Comparison of ENCODE assay signal across 11 cellular contexts in the genomic region with DNA sequence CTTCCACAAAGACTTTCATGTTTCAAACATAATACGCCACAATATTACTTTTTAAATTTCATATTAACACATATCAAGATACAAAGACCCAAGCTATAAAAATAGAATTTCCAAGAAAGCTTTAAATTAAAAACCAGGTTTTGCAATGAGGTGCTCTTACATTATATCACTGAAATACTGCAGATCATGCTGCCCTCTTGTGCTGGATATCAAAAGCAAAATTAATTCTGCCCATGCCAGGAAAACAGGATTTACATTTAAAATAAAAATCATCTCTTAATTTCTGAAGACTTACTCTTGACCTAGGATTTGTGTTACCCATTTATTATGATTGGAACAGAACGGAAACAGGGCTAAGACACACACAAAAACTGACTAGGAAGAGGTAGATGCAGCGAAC.
DNase-seq lines count a peak whose midpoint lies in the region; ATAC-seq and TF ChIP-seq lines count a peak whose summit lies in the region.
"Had no signal": no experiment of that assay in that cellular context is flagged by ENCODE, and none has a peak within 500 bp of the region (broad histone marks: within the 10 kb centered on the region; RNA-seq: fewer than 3 reads in every experiment).

No MANE protein-coding gene starts in this region.

- POLR2A ChIA-PET in MCF 10A (lab: Yijun Ruan, JAX), result interaction anchor here (0.7 to 1.9 kb wide), 2 partner anchors 14 to 534 kb away, joined by 3 to 5 read pairs; no protein-coding TSS in a partner anchor

- ATAC-seq in GM19463 (IDR thresholded peaks at IDR 0.05; ENCODE audit: unreplicated experiment), result no peak
- ATAC-seq: activated CD8-positive, alpha-beta T cell treated with anti-CD3 and anti-CD28 coated beads for 36 hours had no signal

- no peaks in the 10 kb centered on the region for H3K4me1 ChIP-seq in mammary epithelial cell (ENCODE audit: insufficient read depth, low read length)
- H3K4me1 ChIP-seq in OCI-LY1 (ENCODE audit: insufficient read depth, low read length, severe bottlenecking), result no peaks in the 10 kb centered on the region

- intact Hi-C loops in MCF 10A (cut with micrococcal nuclease), result loop anchor here (1.0 to 5.0 kb wide), 5 partner anchors 164 to 719 kb away; no protein-coding TSS in a partner anchor
- intact Hi-C loops in mammary epithelial cell (cut with micrococcal nuclease), result loop anchor here (2.0 to 10.0 kb wide), 3 partner anchors 441 to 721 kb away; a partner anchor contains a TSS

- 71% methylated on average over 3 of the region's 3 CpGs for WGBS in mammary epithelial cell (ENCODE audit: low coverage, missing lambda C conversion rate)

- CTCF ChIA-PET in MCF 10A (lab: Yijun Ruan, JAX) (interaction anchor here (0.5 to 8.6 kb wide), 40 partner anchors 9 to 1589 kb away, joined by 3 to 158 read pairs (median 4); no protein-coding TSS in a partner anchor), mammary epithelial cell (lab: Charles Lee; ENCODE audit: low non-redundant PET) (interaction anchor here (0.7 kb wide), 2 partner anchors 484 to 527 kb away, joined by 3 read pairs; no protein-coding TSS in a partner anchor)

- no peak overlapping the region for H3K27ac ChIP-seq in mammary epithelial cell (ENCODE audit: insufficient read depth, low read depth, low read length)
- no peak overlapping the region for H3K27ac ChIP-seq in OCI-LY1 (ENCODE audit: low read depth, low read length, poor library complexity, severe bottlenecking)

- no peak overlapping the region for H3K27ac Mint-ChIP-seq in MCF 10A (ENCODE audit: low read depth, unreplicated experiment)
- H3K27ac Mint-ChIP-seq: activated CD8-positive, alpha-beta T cell treated with anti-CD3 and anti-CD28 coated beads for 36 hours had no signal

- H3K9me3 Mint-ChIP-seq in MCF 10A (ENCODE audit: unreplicated experiment), result peaks cover 5% of the 10 kb centered on the region
- H3K9me3 Mint-ChIP-seq: activated CD8-positive, alpha-beta T cell treated with anti-CD3 and anti-CD28 coated beads for 36 hours had no signal

- no peak overlapping the region for H3K4me3 ChIP-seq in mammary epithelial cell (replicated peaks in 1 of 3; ENCODE audit: insufficient read depth in 1 of 3, low read depth in 2 of 3, low read length in 3 of 3)
- no peak overlapping the region for H3K4me3 ChIP-seq in OCI-LY1 (ENCODE audit: low read depth, low read length, poor library complexity, severe bottlenecking)
- no peak overlapping the region for H3K4me3 ChIP-seq in epithelial cell of esophagus (ENCODE audit: low read length)

- DNase-seq in MCF 10A (ENCODE audit: unreplicated experiment) (peak; percentile 29), mammary epithelial cell (no peak), epithelial cell of esophagus (ENCODE audit: low read depth) (peak; percentile 52), smooth muscle cell of the brain vasculature (ENCODE audit: low read depth, low spot score) (peak; percentile 12), SKM-1 (lab: John Stamatoyannopoulos, UW; ENCODE audit: unreplicated experiment) (no peak), DMS79 (lab: John Stamatoyannopoulos, UW) (no peak)
- DNase-seq: activated CD8-positive, alpha-beta T cell treated with anti-CD3 and anti-CD28 coated beads for 36 hours; aorta; posterior cingulate gyrus had no signal

- H2AFZ ChIP-seq in mammary epithelial cell (ENCODE audit: low read depth, low read length) (no peak overlapping the region), OCI-LY1 (ENCODE audit: low read length) (no peak overlapping the region)

- no peaks in the 10 kb centered on the region for H3K9me3 ChIP-seq in mammary epithelial cell (replicated peaks; ENCODE audit: insufficient read depth, low read length)
- H3K9me3 ChIP-seq in OCI-LY1 (ENCODE audit: low read length), result no peaks in the 10 kb centered on the region

- in situ Hi-C loops in mammary epithelial cell (cut with MboI; ENCODE audit: low sequenced_read_pairs in 2 of 2), result loop anchor here (25.0 kb wide), 1 partner anchor 494 kb away; no protein-coding TSS in a partner anchor

- H3K4me3 Mint-ChIP-seq in MCF 10A (ENCODE audit: unreplicated experiment), result no peak overlapping the region
- H3K4me3 Mint-ChIP-seq: activated CD8-positive, alpha-beta T cell treated with anti-CD3 and anti-CD28 coated beads for 36 hours had no signal

- H3K4me2 ChIP-seq in mammary epithelial cell (ENCODE audit: insufficient read depth, low read depth, low read length) (no peak overlapping the region), OCI-LY1 (ENCODE audit: low read length) (no peak overlapping the region)

- no TSS peak for BruUV-seq in MCF 10A (replicated peaks; lab: Mats Ljungman, UMichigan)
- BruUV-seq in mammary epithelial cell (replicated peaks; lab: Mats Ljungman, UMichigan), result no TSS peak

- dilution Hi-C loops in mammary epithelial cell (cut with HindIII; ENCODE audit: low sequenced_read_pairs), result no loop called here

- peak; percentile 62 for TF ChIP-seq CTCF in MCF 10A (IDR thresholded peaks at IDR 0.05; ENCODE audit: unreplicated experiment)
- peak in 1 of 2 donors; percentile 53 for TF ChIP-seq CTCF in mammary epithelial cell (conservative IDR thresholded peaks at IDR 0.05 in 1 of 2, IDR thresholded peaks at IDR 0.05 in 1 of 2; ENCODE audit: extremely low read depth in 1 of 2, insufficient read depth in 1 of 2, low read depth in 1 of 2, low read length in 2 of 2)
- TF ChIP-seq CTCF in OCI-LY1 (IDR thresholded peaks at IDR 0.05; ENCODE audit: low read length), result peak; percentile 47
- TF ChIP-seq CTCF in epithelial cell of esophagus (IDR thresholded peaks at IDR 0.05; ENCODE audit: insufficient read depth, low read depth, low read length, missing control alignments), result peak; percentile 51

- peaks cover 7% of the 10 kb centered on the region for H3K4me1 Mint-ChIP-seq in MCF 10A (ENCODE audit: insufficient read depth, unreplicated experiment)

- no peak overlapping the region for H3K9ac ChIP-seq in mammary epithelial cell (ENCODE audit: insufficient read depth, low read length)
- no peak overlapping the region for H3K9ac ChIP-seq in OCI-LY1 (ENCODE audit: low read length)

- no peaks in the 10 kb centered on the region for H3K9me2 ChIP-seq in OCI-LY1 (ENCODE audit: low read depth, low read length)

- H3K36me3 Mint-ChIP-seq in MCF 10A (ENCODE audit: insufficient read depth, unreplicated experiment), result peaks cover 6% of the 10 kb centered on the region

- H3K27me3 ChIP-seq in mammary epithelial cell (ENCODE audit: insufficient read depth, low read length) (no peaks in the 10 kb centered on the region), OCI-LY1 (ENCODE audit: insufficient read depth, low read length) (no peaks in the 10 kb centered on the region)

- no peaks in the 10 kb centered on the region for H3F3A ChIP-seq in OCI-LY1 (ENCODE audit: insufficient read depth, low read length)

- no peaks in the 10 kb centered on the region for H3K36me3 ChIP-seq in mammary epithelial cell (ENCODE audit: insufficient read depth, low read length)
- peaks cover 24% of the 10 kb centered on the region; the same call in 1 of the 2 replicates for H3K36me3 ChIP-seq in OCI-LY1 (ENCODE audit: insufficient read depth, low read length)

- H3K27me3 Mint-ChIP-seq in MCF 10A (ENCODE audit: insufficient read depth, unreplicated experiment), result no peaks in the 10 kb centered on the region
- H3K27me3 Mint-ChIP-seq: activated CD8-positive, alpha-beta T cell treated with anti-CD3 and anti-CD28 coated beads for 36 hours had no signal

- no peaks in the 10 kb centered on the region for H4K20me1 ChIP-seq in mammary epithelial cell (ENCODE audit: insufficient read depth, low read length)
- H4K20me1 ChIP-seq in OCI-LY1 (ENCODE audit: insufficient read depth, low read length), result no peaks in the 10 kb centered on the region

- no peaks in the 10 kb centered on the region for H3K79me2 ChIP-seq in mammary epithelial cell (ENCODE audit: insufficient read depth, low read length)
- H3K79me2 ChIP-seq in OCI-LY1 (ENCODE audit: insufficient read depth, low read length), result no peaks in the 10 kb centered on the region

Comparison
In these comparisons a context has a peak if more than half of its experiments do, and no peak if none do; other contexts are left out.
1. DNase-seq: peak in MCF 10A (single experiment), epithelial cell of esophagus (single experiment) and smooth muscle cell of the brain vasculature (single experiment); none in mammary epithelial cell (single experiment), SKM-1 (single experiment) and DMS79 (single experiment).